Comparison of ENCODE assay signal across 31 cellular contexts in the genomic region with DNA sequence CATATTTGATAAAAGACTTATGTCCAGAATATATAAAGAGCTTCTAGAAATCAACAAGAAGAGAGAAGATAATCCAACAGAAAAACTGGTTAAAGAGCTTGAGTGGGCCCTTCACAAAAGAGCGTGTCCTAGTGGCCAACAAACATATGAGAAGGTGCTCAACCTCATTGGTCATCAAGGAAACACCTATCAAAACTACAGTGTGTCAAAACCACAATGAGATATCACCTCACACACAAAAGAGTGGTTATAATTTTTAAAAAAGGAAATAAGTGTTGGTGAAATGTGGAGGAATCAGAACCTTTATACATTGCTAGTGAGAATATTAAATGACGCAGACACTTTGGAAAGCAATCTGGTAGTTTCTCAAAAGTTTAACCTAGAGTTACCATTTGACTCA.
"Had no signal": no experiment of that assay in that cellular context is flagged by ENCODE, and none has a peak within 500 bp of the region (broad histone marks: within the 10 kb centered on the region; RNA-seq: fewer than 3 reads in every experiment).

No MANE protein-coding gene starts in this region.

- H3K9me3 ChIP-seq: colonic mucosa, esophagus muscularis mucosa, gastroesophageal sphincter, heart right ventricle had no signal

- H3K27me3 Mint-ChIP-seq: activated B cell treated with CpG ODN at 0.5 μM for 24 hours; activated CD8-positive, alpha-beta memory T cell treated with anti-CD3 and anti-CD28 coated beads, Interleukin-2, amount 10 ng/mL, durations not matched to agents 7 days and 5 days; activated naive CD4-positive, alpha-beta T cell treated with anti-CD3 and anti-CD28 coated beads, Interleukin-2, amount 50 U/mL, for 24 hours; T-helper 17 cell had no signal

- H3K9me3 Mint-ChIP-seq: activated CD8-positive, alpha-beta T cell treated with anti-CD3 and anti-CD28 coated beads for 36 hours; activated naive CD4-positive, alpha-beta T cell treated with anti-CD3 and anti-CD28 coated beads for 36 hours; activated naive CD4-positive, alpha-beta T cell treated with anti-CD3 and anti-CD28 coated beads, Interleukin-2, amount 50 U/mL, for 24 hours; activated naive CD8-positive, alpha-beta T cell treated with anti-CD3 and anti-CD28 coated beads for 36 hours; endodermal cell; T-helper 2 cell treated with Interferon-gamma antibody and Interleukin-4, amounts not matched to agents 5 μg/mL and 100 μg/mL, for 36 hours had no signal

- H3K4me3 Mint-ChIP-seq: activated B cell treated with CpG ODN at 0.5 μM for 24 hours; activated CD8-positive, alpha-beta memory T cell treated with anti-CD3 and anti-CD28 coated beads, Interleukin-2, amount 10 ng/mL, durations not matched to agents 7 days and 5 days; activated CD8-positive, alpha-beta T cell treated with anti-CD3 and anti-CD28 coated beads for 36 hours; activated naive CD4-positive, alpha-beta T cell treated with anti-CD3 and anti-CD28 coated beads for 36 hours; activated naive CD4-positive, alpha-beta T cell treated with anti-CD3 and anti-CD28 coated beads, Interleukin-2, amount 50 U/mL, for 24 hours; activated naive CD8-positive, alpha-beta T cell treated with anti-CD3 and anti-CD28 coated beads for 36 hours; activated T-helper 1 cell treated with anti-CD3 and anti-CD28 coated beads, Interleukin-12 subunit alpha, Interleukin-12 subunit beta, Interleukin-2, Interleukin-4 antibody, amounts not matched to agents 30 ng/mL and 10 ng/mL and 1 ng/mL, durations not matched to agents 14 hours and 24 hours and 36 hours; endodermal cell; T-helper 17 cell; T-helper 2 cell treated with Interferon-gamma antibody and Interleukin-4, amounts not matched to agents 5 μg/mL and 100 μg/mL, for 36 hours had no signal

- H3K27ac ChIP-seq: brain microvascular endothelial cell, colonic mucosa, esophagus muscularis mucosa, gastroesophageal sphincter, heart right ventricle, WERI-Rb-1 had no signal

- H3K4me3 ChIP-seq: colonic mucosa, esophagus muscularis mucosa, gastroesophageal sphincter, heart right ventricle had no signal

- H3K4me1 Mint-ChIP-seq: endodermal cell had no signal

- H3K36me3 Mint-ChIP-seq: activated CD8-positive, alpha-beta memory T cell treated with anti-CD3 and anti-CD28 coated beads, Interleukin-2, amount 10 ng/mL, durations not matched to agents 7 days and 5 days; activated naive CD4-positive, alpha-beta T cell treated with anti-CD3 and anti-CD28 coated beads, Interleukin-2, amount 50 U/mL, for 24 hours; activated naive CD8-positive, alpha-beta T cell treated with anti-CD3 and anti-CD28 coated beads for 36 hours had no signal

- H3K36me3 ChIP-seq: brain microvascular endothelial cell, colonic mucosa, esophagus muscularis mucosa, gastroesophageal sphincter, heart right ventricle, WERI-Rb-1 had no signal

- FAIRE-seq: astrocyte, bronchial epithelial cell had no signal

- H3K4me1 ChIP-seq: esophagus muscularis mucosa, gastroesophageal sphincter had no signal

- DNase-seq: activated B cell treated with CpG ODN at 0.5 μM for 24 hours; activated CD4-positive, alpha-beta T cell treated with anti-CD3 and anti-CD28 coated beads for 48 hours; activated CD4-positive, alpha-beta T cell treated with anti-CD3 and anti-CD28 coated beads, Interleukin-2, amount 50 U/mL, for 1 hour; activated CD4-positive, alpha-beta T cell treated with anti-CD3 and anti-CD28 coated beads, Interleukin-2, amount 50 U/mL, for 48 hours; activated CD8-positive, alpha-beta memory T cell treated with anti-CD3 and anti-CD28 coated beads, Interleukin-2, amount 10 ng/mL, durations not matched to agents 7 days and 5 days; activated CD8-positive, alpha-beta memory T cell treated with anti-CD3 and anti-CD28 coated beads, Interleukin-2, amount 50 U/mL, for 4 hours; activated CD8-positive, alpha-beta T cell treated with anti-CD3 and anti-CD28 coated beads for 36 hours; activated naive CD4-positive, alpha-beta T cell treated with anti-CD3 and anti-CD28 coated beads for 36 hours; activated naive CD8-positive, alpha-beta T cell treated with anti-CD3 and anti-CD28 coated beads for 36 hours; activated T-cell treated with anti-CD3 and anti-CD28 coated beads, Interleukin-2, amount 50 U/mL, for 1 hour; activated T-cell treated with anti-CD3 and anti-CD28 coated beads, Interleukin-2, amount 50 U/mL, for 48 hours; brain microvascular endothelial cell; cerebellar nuclear complex; colonic mucosa; effector CD8-positive, alpha-beta T cell; endodermal cell; foreskin melanocyte; heart right ventricle; T-helper 1 cell; T-helper 17 cell; T1000; WERI-Rb-1 had no signal

- ATAC-seq: activated CD4-positive, CD25-positive, alpha-beta regulatory T cell treated with anti-CD3 and anti-CD28 coated beads, Interleukin-2, amount 50 U/mL, for 24 hours; activated CD8-positive, alpha-beta memory T cell treated with anti-CD3 and anti-CD28 coated beads, Interleukin-2, amount 10 ng/mL, durations not matched to agents 7 days and 5 days; activated CD8-positive, alpha-beta T cell treated with anti-CD3 and anti-CD28 coated beads for 36 hours; gastroesophageal sphincter; heart right ventricle; T-helper 17 cell had no signal

- H3K27ac Mint-ChIP-seq: activated B cell treated with CpG ODN at 0.5 μM for 24 hours; activated CD8-positive, alpha-beta memory T cell treated with anti-CD3 and anti-CD28 coated beads, Interleukin-2, amount 10 ng/mL, durations not matched to agents 7 days and 5 days; activated CD8-positive, alpha-beta T cell treated with anti-CD3 and anti-CD28 coated beads for 36 hours; activated naive CD4-positive, alpha-beta T cell treated with anti-CD3 and anti-CD28 coated beads for 36 hours; activated naive CD4-positive, alpha-beta T cell treated with anti-CD3 and anti-CD28 coated beads, Interleukin-2, amount 50 U/mL, for 24 hours; activated naive CD8-positive, alpha-beta T cell treated with anti-CD3 and anti-CD28 coated beads for 36 hours; activated T-helper 1 cell treated with anti-CD3 and anti-CD28 coated beads, Interleukin-12 subunit alpha, Interleukin-12 subunit beta, Interleukin-2, Interleukin-4 antibody, amounts not matched to agents 30 ng/mL and 10 ng/mL and 1 ng/mL, durations not matched to agents 14 hours and 24 hours and 36 hours; activated T-helper 2 cell treated with anti-CD3 and anti-CD28 coated beads, Interferon-gamma antibody, Interleukin-2, Interleukin-4, amounts not matched to agents 10 μg/mL and 5 μg/mL and 100 μg/mL, durations not matched to agents 14 hours and 24 hours and 36 hours; endodermal cell; T-helper 2 cell treated with Interferon-gamma antibody and Interleukin-4, amounts not matched to agents 5 μg/mL and 100 μg/mL, for 36 hours had no signal

- H3K27me3 ChIP-seq: brain microvascular endothelial cell, colonic mucosa, esophagus muscularis mucosa, gastroesophageal sphincter, heart right ventricle had no signal
